2 cellular contexts compared by ENCODE assay signal in the genomic region with DNA sequence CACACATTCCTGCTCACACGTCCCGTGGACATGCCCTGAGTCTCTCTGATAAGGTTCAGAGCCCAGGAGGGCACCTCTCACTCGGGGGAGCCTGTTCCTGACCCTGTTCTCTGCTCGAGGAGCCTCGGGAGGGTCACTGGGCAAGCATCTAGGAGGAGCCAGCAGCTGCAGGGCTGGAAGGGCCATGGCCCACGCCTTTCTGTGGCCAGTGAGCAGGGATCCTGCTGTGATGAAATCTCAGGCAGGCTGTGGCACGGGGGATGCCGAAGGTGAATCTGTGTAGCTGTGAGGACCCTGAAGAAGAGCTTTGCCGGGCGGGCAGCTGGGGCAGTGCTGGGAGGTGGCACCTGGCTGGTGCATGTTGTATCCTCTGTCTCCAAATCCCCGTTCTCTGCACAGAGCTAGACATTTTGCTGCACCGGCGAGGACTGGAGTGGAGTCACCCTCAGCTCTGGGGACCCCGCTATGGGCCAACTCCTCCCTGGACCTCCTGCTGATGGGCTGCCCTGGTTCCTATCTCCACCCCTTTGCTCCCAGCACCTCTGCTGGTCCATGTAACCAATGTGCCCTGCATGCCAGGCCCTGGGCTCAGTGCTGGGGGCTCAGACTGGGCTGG.
TF ChIP-seq lines count a peak whose summit lies in the region.

No MANE protein-coding gene starts in this region.

TF ChIP-seq in SK-N-SH, 30 proteins besides CTCF, POLR2A, EP300 and RAD21:
- TF ChIP-seq FOXM1 (IDR thresholded peaks at IDR 0.05; ENCODE audit: low read depth) (no peak), POLR2AphosphoS5 (IDR thresholded peaks at IDR 0.05; ENCODE audit: low read depth, low read length) (no peak), NRF1 (IDR thresholded peaks at IDR 0.05; ENCODE audit: low read depth, low read length) (no peak), NFIC (IDR thresholded peaks at IDR 0.05; ENCODE audit: borderline replicate concordance) (no peak), EZH2phosphoT487 (IDR thresholded peaks at IDR 0.05; ENCODE audit: borderline replicate concordance, low read depth) (no peak), JUND (IDR thresholded peaks at IDR 0.05) (no peak), GATA2 (CRISPR knock-in tag; IDR thresholded peaks at IDR 0.05) (no peak), YY1 (IDR thresholded peaks at IDR 0.05; ENCODE audit: low read depth) (no peak), FOSL2 (IDR thresholded peaks at IDR 0.05; ENCODE audit: borderline replicate concordance, low read depth) (no peak), MXI1 (IDR thresholded peaks at IDR 0.05; ENCODE audit: low read depth, low read length) (no peak)
- TF ChIP-seq, protein P1, sequence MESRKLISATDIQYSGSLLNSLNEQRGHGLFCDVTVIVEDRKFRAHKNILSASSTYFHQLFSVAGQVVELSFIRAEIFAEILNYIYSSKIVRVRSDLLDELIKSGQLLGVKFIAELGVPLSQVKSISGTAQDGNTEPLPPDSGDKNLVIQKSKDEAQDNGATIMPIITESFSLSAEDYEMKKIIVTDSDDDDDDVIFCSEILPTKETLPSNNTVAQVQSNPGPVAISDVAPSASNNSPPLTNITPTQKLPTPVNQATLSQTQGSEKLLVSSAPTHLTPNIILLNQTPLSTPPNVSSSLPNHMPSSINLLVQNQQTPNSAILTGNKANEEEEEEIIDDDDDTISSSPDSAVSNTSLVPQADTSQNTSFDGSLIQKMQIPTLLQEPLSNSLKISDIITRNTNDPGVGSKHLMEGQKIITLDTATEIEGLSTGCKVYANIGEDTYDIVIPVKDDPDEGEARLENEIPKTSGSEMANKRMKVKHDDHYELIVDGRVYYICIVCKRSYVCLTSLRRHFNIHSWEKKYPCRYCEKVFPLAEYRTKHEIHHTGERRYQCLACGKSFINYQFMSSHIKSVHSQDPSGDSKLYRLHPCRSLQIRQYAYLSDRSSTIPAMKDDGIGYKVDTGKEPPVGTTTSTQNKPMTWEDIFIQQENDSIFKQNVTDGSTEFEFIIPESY (IDR thresholded peaks at IDR 0.05; ENCODE audit: borderline replicate concordance, low read depth): no peak
- TF ChIP-seq, protein P2, sequence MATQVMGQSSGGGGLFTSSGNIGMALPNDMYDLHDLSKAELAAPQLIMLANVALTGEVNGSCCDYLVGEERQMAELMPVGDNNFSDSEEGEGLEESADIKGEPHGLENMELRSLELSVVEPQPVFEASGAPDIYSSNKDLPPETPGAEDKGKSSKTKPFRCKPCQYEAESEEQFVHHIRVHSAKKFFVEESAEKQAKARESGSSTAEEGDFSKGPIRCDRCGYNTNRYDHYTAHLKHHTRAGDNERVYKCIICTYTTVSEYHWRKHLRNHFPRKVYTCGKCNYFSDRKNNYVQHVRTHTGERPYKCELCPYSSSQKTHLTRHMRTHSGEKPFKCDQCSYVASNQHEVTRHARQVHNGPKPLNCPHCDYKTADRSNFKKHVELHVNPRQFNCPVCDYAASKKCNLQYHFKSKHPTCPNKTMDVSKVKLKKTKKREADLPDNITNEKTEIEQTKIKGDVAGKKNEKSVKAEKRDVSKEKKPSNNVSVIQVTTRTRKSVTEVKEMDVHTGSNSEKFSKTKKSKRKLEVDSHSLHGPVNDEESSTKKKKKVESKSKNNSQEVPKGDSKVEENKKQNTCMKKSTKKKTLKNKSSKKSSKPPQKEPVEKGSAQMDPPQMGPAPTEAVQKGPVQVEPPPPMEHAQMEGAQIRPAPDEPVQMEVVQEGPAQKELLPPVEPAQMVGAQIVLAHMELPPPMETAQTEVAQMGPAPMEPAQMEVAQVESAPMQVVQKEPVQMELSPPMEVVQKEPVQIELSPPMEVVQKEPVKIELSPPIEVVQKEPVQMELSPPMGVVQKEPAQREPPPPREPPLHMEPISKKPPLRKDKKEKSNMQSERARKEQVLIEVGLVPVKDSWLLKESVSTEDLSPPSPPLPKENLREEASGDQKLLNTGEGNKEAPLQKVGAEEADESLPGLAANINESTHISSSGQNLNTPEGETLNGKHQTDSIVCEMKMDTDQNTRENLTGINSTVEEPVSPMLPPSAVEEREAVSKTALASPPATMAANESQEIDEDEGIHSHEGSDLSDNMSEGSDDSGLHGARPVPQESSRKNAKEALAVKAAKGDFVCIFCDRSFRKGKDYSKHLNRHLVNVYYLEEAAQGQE (IDR thresholded peaks at IDR 0.05; ENCODE audit: low read depth, low read length): no peak
- TF ChIP-seq, protein P3, sequence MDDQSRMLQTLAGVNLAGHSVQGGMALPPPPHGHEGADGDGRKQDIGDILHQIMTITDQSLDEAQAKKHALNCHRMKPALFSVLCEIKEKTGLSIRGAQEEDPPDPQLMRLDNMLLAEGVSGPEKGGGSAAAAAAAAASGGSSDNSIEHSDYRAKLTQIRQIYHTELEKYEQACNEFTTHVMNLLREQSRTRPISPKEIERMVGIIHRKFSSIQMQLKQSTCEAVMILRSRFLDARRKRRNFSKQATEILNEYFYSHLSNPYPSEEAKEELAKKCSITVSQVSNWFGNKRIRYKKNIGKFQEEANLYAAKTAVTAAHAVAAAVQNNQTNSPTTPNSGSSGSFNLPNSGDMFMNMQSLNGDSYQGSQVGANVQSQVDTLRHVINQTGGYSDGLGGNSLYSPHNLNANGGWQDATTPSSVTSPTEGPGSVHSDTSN (IDR thresholded peaks at IDR 0.05): no peak

TF ChIP-seq in SK-N-SH treated with all-trans-retinoic acid at 6 μM for 48 hours, 23 proteins besides CTCF, POLR2A, EP300 and RAD21:
- TF ChIP-seq ARNTL (CRISPR knock-in tag; IDR thresholded peaks at IDR 0.05; ENCODE audit: borderline replicate concordance, low read depth): no peak
- TF ChIP-seq SNAI2 (CRISPR knock-in tag; IDR thresholded peaks at IDR 0.05): no peak
- no peak for TF ChIP-seq TOX (CRISPR knock-in tag; IDR thresholded peaks at IDR 0.05; ENCODE audit: borderline replicate concordance)
- TF ChIP-seq OSR1 (CRISPR knock-in tag; IDR thresholded peaks at IDR 0.05): no peak
- no peak for TF ChIP-seq ZFP3 (CRISPR knock-in tag; IDR thresholded peaks at IDR 0.05)
- TF ChIP-seq, protein P4, sequence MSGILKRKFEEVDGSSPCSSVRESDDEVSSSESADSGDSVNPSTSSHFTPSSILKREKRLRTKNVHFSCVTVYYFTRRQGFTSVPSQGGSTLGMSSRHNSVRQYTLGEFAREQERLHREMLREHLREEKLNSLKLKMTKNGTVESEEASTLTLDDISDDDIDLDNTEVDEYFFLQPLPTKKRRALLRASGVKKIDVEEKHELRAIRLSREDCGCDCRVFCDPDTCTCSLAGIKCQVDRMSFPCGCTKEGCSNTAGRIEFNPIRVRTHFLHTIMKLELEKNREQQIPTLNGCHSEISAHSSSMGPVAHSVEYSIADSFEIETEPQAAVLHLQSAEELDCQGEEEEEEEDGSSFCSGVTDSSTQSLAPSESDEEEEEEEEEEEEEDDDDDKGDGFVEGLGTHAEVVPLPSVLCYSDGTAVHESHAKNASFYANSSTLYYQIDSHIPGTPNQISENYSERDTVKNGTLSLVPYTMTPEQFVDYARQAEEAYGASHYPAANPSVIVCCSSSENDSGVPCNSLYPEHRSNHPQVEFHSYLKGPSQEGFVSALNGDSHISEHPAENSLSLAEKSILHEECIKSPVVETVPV (CRISPR knock-in tag; IDR thresholded peaks at IDR 0.05): no peak
- TF ChIP-seq, protein P5, sequence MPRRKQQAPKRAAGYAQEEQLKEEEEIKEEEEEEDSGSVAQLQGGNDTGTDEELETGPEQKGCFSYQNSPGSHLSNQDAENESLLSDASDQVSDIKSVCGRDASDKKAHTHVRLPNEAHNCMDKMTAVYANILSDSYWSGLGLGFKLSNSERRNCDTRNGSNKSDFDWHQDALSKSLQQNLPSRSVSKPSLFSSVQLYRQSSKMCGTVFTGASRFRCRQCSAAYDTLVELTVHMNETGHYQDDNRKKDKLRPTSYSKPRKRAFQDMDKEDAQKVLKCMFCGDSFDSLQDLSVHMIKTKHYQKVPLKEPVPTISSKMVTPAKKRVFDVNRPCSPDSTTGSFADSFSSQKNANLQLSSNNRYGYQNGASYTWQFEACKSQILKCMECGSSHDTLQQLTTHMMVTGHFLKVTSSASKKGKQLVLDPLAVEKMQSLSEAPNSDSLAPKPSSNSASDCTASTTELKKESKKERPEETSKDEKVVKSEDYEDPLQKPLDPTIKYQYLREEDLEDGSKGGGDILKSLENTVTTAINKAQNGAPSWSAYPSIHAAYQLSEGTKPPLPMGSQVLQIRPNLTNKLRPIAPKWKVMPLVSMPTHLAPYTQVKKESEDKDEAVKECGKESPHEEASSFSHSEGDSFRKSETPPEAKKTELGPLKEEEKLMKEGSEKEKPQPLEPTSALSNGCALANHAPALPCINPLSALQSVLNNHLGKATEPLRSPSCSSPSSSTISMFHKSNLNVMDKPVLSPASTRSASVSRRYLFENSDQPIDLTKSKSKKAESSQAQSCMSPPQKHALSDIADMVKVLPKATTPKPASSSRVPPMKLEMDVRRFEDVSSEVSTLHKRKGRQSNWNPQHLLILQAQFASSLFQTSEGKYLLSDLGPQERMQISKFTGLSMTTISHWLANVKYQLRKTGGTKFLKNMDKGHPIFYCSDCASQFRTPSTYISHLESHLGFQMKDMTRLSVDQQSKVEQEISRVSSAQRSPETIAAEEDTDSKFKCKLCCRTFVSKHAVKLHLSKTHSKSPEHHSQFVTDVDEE (CRISPR knock-in tag; IDR thresholded peaks at IDR 0.05): no peak
- TF ChIP-seq ZNF565 (CRISPR knock-in tag; conservative IDR thresholded peaks at IDR 0.05; ENCODE audit: low read depth): no peak
